ENCODE assay signal across 13 cellular contexts in the genomic region with DNA sequence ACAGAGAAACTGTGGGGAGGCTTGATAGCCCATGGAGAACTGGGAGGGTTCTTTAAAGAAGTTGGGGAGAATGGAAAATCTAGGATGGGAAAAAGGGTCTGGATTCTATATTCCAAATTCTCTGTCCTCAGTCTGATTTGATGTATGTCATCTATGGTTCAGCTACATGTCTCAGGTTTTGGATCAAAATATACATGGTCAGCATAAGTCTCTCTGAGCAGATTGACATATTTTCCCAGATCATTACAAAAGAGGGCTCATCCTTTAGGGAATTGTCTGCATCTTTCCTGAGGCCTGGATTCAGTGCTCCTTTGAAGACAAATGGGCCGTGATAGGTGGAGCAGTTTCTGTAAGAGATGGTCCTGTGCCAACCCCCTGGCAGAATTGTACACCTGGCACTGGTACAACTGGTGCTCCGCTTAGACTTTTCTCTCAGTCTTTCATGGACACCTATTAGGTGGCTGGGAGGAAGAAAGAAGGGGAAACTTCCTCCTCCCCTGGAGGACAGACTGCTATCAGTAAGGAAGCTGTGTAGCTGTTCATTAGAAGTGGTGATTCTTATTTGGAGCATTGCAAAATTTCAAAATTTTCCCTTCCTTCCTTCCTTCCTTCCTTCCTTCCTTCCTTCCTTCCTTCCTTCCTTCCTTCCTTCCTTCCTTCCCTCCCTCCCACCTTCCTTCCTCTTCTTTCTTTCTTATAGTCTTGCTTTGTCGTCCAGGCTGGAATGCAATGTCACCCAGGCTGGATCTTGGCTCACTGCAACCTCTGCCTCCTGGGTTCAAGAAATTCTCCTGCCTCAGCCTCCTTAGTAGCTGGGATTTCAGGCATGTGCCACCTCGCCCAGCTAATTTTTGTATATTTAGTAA. TPM values are rescaled to one million over a fixed set of nuclear protein-coding genes. Genes with fewer than 3 reads are reported as not detected.
A peak's percentile ranks its signal among the peaks of the same experiment; 100 is the strongest.
DNase-seq lines count a peak whose midpoint lies in the region; ATAC-seq lines count a peak whose summit lies in the region.
"Had no signal": no experiment of that assay in that cellular context is flagged by ENCODE, and none has a peak within 500 bp of the region (broad histone marks: within the 10 kb centered on the region; RNA-seq: fewer than 3 reads in every experiment).

No MANE protein-coding gene starts in this region.

- H3K18ac ChIP-seq in mesenchymal stem cell (ENCODE audit: low read depth in 1 of 2, low read length in 2 of 2) = peak overlapping the region in 1 of 2 experiments; percentile 58

- H2AK5ac ChIP-seq in mesenchymal stem cell (ENCODE audit: low read length, severe bottlenecking) = no peak overlapping the region

- peak overlapping the region; percentile 42 for H2BK120ac ChIP-seq in mesenchymal stem cell (ENCODE audit: low read depth, low read length)

- H3K27ac ChIP-seq in BLaER1 treated with 17β-estradiol and CSF1 and Interleukin-3, amounts not matched to agents 10 nM and 100 nM = peak overlapping the region in 4 of 11 experiments; percentile 10 to 65 (median 38); a peak in 4 of 22 replicates
- no peak overlapping the region for H3K27ac ChIP-seq in mesenchymal stem cell (ENCODE audit: low read length, poor library complexity, severe bottlenecking)

- H3K36me3 ChIP-seq in BLaER1 treated with 17β-estradiol and CSF1 and Interleukin-3, amounts not matched to agents 10 nM and 100 nM = peaks cover 0 to 20% (median 10%) of the 10 kb centered on the region in 11 experiments; a peak in 10 of 22 replicates
- H3K36me3 ChIP-seq in mesenchymal stem cell (ENCODE audit: control insufficient read depth in 1 of 2, insufficient read depth in 2 of 2, low read depth in 1 of 2, low read length in 2 of 2) = no peaks in the 10 kb centered on the region

- H3K4me1 ChIP-seq in BLaER1 treated with 17β-estradiol and CSF1 and Interleukin-3, amounts not matched to agents 10 nM and 100 nM = peaks cover 0 to 26% (median 14%) of the 10 kb centered on the region in 10 experiments; a peak in 17 of 20 replicates
- no peaks in the 10 kb centered on the region for H3K4me1 ChIP-seq in mesenchymal stem cell (ENCODE audit: control insufficient read depth, insufficient read depth, low read depth, low read length)

- H3K79me1 ChIP-seq in mesenchymal stem cell (replicated peaks; ENCODE audit: low read length, poor library complexity, severe bottlenecking) = no peaks in the 10 kb centered on the region

- H4K91ac ChIP-seq in mesenchymal stem cell (ENCODE audit: low read length) = peak overlapping the region; percentile 25

- DNase-seq in DMS79 treated with DMSO at 0.1 percent for 48 hours (lab: John Stamatoyannopoulos, UW) (peak; percentile 8), NCI-H446 treated with DMSO at 0.1 percent for 48 hours (lab: John Stamatoyannopoulos, UW) (peak; percentile 92), mesenchymal stem cell (no peak), left lobe of liver (ENCODE audit: low spot score) (no peak), NCI-H748 (lab: John Stamatoyannopoulos, UW; ENCODE audit: unreplicated experiment) (no peak), HT-29 (ENCODE audit: low spot score) (no peak)
- DNase-seq: HCEC 1CT, NCI-H1048, NCI-H526 treated with DMSO at 0.1 percent for 48 hours, SHP77 treated with DMSO at 0.1 percent for 48 hours, T-helper 17 cell had no signal

- ATAC-seq in left lobe of liver = no peak
- ATAC-seq: Panc1, T-helper 17 cell had no signal

- no peak overlapping the region for H2BK5ac ChIP-seq in mesenchymal stem cell (ENCODE audit: low read depth, low read length, poor library complexity, severe bottlenecking)

- H2AFZ ChIP-seq in mesenchymal stem cell (ENCODE audit: low read depth, low read length) = no peak overlapping the region

- no peak overlapping the region for H2BK15ac ChIP-seq in mesenchymal stem cell (ENCODE audit: low read depth, poor library complexity, severe bottlenecking)

- H3K9me3 ChIP-seq in BLaER1 treated with 17β-estradiol and CSF1 and Interleukin-3, amounts not matched to agents 10 nM and 100 nM (replicated peaks in 1 of 11) = peaks cover 53 to 72% (median 63%) of the 10 kb centered on the region in 11 experiments
- no peaks in the 10 kb centered on the region for H3K9me3 ChIP-seq in mesenchymal stem cell (ENCODE audit: control insufficient read depth, low read length)

- WGBS in mesenchymal stem cell = 97% methylated on average over 4 of the region's 4 CpGs

- H4K20me1 ChIP-seq in BLaER1 treated with 17β-estradiol and CSF1 and Interleukin-3, amounts not matched to agents 10 nM and 100 nM = no peaks in the 10 kb centered on the region

- H3K27me3 ChIP-seq in BLaER1 treated with 17β-estradiol and CSF1 and Interleukin-3, amounts not matched to agents 10 nM and 100 nM = no peaks in the 10 kb centered on the region
- no peaks in the 10 kb centered on the region for H3K27me3 ChIP-seq in mesenchymal stem cell (ENCODE audit: control insufficient read depth in 1 of 2, insufficient read depth in 1 of 2, low read length in 2 of 2)

- H3K9ac ChIP-seq in BLaER1 treated with 17β-estradiol and CSF1 and Interleukin-3, amounts not matched to agents 10 nM and 100 nM = peak overlapping the region in 2 of 11 experiments; percentile 7 to 32; a peak in 1 of 22 replicates
- no peak overlapping the region for H3K9ac ChIP-seq in mesenchymal stem cell (ENCODE audit: low read length)

- peak overlapping the region; percentile 69 to 96 for H2BK12ac ChIP-seq in mesenchymal stem cell (ENCODE audit: low read length in 2 of 2)

- peak overlapping the region; percentile 62 to 86 for H3K4ac ChIP-seq in mesenchymal stem cell (ENCODE audit: low read depth in 1 of 2, low read length in 2 of 2)

- H3K4me2 ChIP-seq in BLaER1 treated with 17β-estradiol and CSF1 and Interleukin-3, amounts not matched to agents 10 nM and 100 nM = peak overlapping the region in 6 of 11 experiments; percentile 44 to 73 (median 62); a peak in 12 of 22 replicates
- no peak overlapping the region for H3K4me2 ChIP-seq in mesenchymal stem cell (ENCODE audit: low read length, poor library complexity, severe bottlenecking)

- no peak overlapping the region for H3K23ac ChIP-seq in mesenchymal stem cell (ENCODE audit: low read length in 2 of 2)

- no peak overlapping the region for H3K14ac ChIP-seq in mesenchymal stem cell (ENCODE audit: low read length in 2 of 2)

- H3K4me3 ChIP-seq in BLaER1 treated with 17β-estradiol and CSF1 and Interleukin-3, amounts not matched to agents 10 nM and 100 nM = 0 out of 20 replicates have a peak overlapping the region, but pooled peaks of 2 of the 10 experiments have one; percentile 11 to 28
- H3K4me3 ChIP-seq in mesenchymal stem cell (ENCODE audit: insufficient read depth in 1 of 2, low read depth in 1 of 2, low read length in 2 of 2) = no peak overlapping the region

- H4K8ac ChIP-seq in mesenchymal stem cell (ENCODE audit: low read length) = peak overlapping the region; percentile 63

RNA-seq across cellular contexts. Expression of a gene that starts 26.1 kb away (rescaled TPM):
- polyA plus RNA-seq in mesenchymal stem cell (2013, experiment 1 of 2) = 47.5 TPM
- 47.1 TPM for polyA plus RNA-seq in mesenchymal stem cell (2013, experiment 2 of 2)
- total RNA-seq in left lobe of liver = 5.9 TPM
- 0.03 and 0.18 TPM in 2 replicates for total RNA-seq in HT-29 (2014; rRNA removed; shearing (Covaris generic))

Comparison
In these comparisons a context has a peak if more than half of its experiments do, and no peak if none do; other contexts are left out.
1. DNase-seq: peak in DMS79 treated with DMSO at 0.1 percent for 48 hours (single experiment) and NCI-H446 treated with DMSO at 0.1 percent for 48 hours (single experiment); none in mesenchymal stem cell (single experiment), left lobe of liver (single experiment), NCI-H748 (single experiment) and HT-29 (single experiment).